ENCODE assay signal across 9 cellular contexts in genomic region chr12:76879710-76880025, GRCh38. TPM values are rescaled to one million over a fixed set of nuclear protein-coding genes. Genes with fewer than 3 reads are reported as not detected.
DNase-seq lines count a peak whose midpoint lies in the region; ATAC-seq, FAIRE-seq and TF ChIP-seq lines count a peak whose summit lies in the region.
"Had no signal": no experiment of that assay in that cellular context is flagged by ENCODE, and none has a peak within 500 bp of the region (broad histone marks: within the 10 kb centered on the region; RNA-seq: fewer than 3 reads in every experiment).

No MANE protein-coding gene starts in this region.

- H3K9me1 ChIP-seq in K562 (ENCODE audit: control insufficient read depth, insufficient read depth, low read length), result no peaks in the 10 kb centered on the region

- H3K79me2 ChIP-seq in K562 (ENCODE audit: control insufficient read depth, insufficient read depth, low read length), result no peaks in the 10 kb centered on the region

- H3K9ac ChIP-seq in K562 (ENCODE audit: insufficient read depth in 1 of 2, low read depth in 2 of 2, low read length in 2 of 2), result no peak overlapping the region; a peak in 1 of 4 replicates

- TF ChIP-seq CTCF in cardiac muscle cell (IDR thresholded peaks at IDR 0.05; ENCODE audit: low read depth, low read length) (no peak), K562 (IDR thresholded peaks at IDR 0.05 in 2 of 3, conservative IDR thresholded peaks at IDR 0.05 in 1 of 3; ENCODE audit: insufficient read depth in 2 of 3, low read depth in 1 of 3, low read length in 3 of 3) (no peak), right lobe of liver (IDR thresholded peaks at IDR 0.05) (no peak)

- TF ChIP-seq POLR2A in K562 (conservative IDR thresholded peaks at IDR 0.05) (no peak), right lobe of liver (IDR thresholded peaks at IDR 0.05) (no peak)

- H3K27me3 ChIP-seq in cardiac muscle cell (no peaks in the 10 kb centered on the region), K562 (ENCODE audit: control insufficient read depth in 2 of 2, insufficient read depth in 2 of 2, low read length in 2 of 2) (no peaks in the 10 kb centered on the region; a peak in 1 of 5 replicates), right lobe of liver (no peaks in the 10 kb centered on the region)

- 33% methylated on average over 6 of the region's 6 CpGs for WGBS in K562 (ENCODE audit: insufficient coverage, low coverage, missing lambda C conversion rate)
- WGBS in right lobe of liver (ENCODE audit: insufficient coverage, low coverage, low lambda C conversion rate, missing lambda C conversion rate), result 35% methylated on average over 4 of the region's 6 CpGs
- WGBS in urinary bladder, result 18% methylated on average over 6 of the region's 6 CpGs

- H3K4me3 ChIP-seq in cardiac muscle cell (peak overlapping the region; percentile 83), K562 (peak overlapping the region; percentile 58), right lobe of liver (peak overlapping the region; percentile 64 to 87 (median 67)), urinary bladder (ENCODE audit: low read depth, low read length) (no peak overlapping the region)

- H3K27ac ChIP-seq in cardiac muscle cell (peak overlapping the region; percentile 95), K562 (ENCODE audit: extremely low read depth, low read depth, low read length) (no peak overlapping the region), right lobe of liver (peak overlapping the region in 2 of 3 donors; percentile 81 to 87), urinary bladder (ENCODE audit: low read depth) (peak overlapping the region; percentile 94)

- in situ Hi-C loops in K562 (cut with MboI), result no loop called here

- BruUV-seq in K562 (replicated peaks; lab: Mats Ljungman, UMichigan), result no TSS peak

- no peak for TF ChIP-seq EP300 in K562 (IDR thresholded peaks at IDR 0.05; ENCODE audit: low read length)

- no peak for FAIRE-seq in K562 (lab: Jason Lieb, UNC)
- FAIRE-seq: islet of Langerhans had no signal

- H4K20me1 ChIP-seq in K562 (replicated peaks; ENCODE audit: control insufficient read depth, insufficient read depth, low read length), result no peaks in the 10 kb centered on the region

- POLR2A ChIA-PET in K562 (lab: Yijun Ruan, JAX), result interaction anchor here (1.0 kb wide), 1 partner anchor 13 kb away, joined by 5 read pairs; no protein-coding TSS in a partner anchor

- no peak for TF ChIP-seq RAD21 in K562 (CRISPR knock-in tag; conservative IDR thresholded peaks at IDR 0.05 in 1 of 2, IDR thresholded peaks at IDR 0.05 in 1 of 2)

- H3K4me1 ChIP-seq in cardiac muscle cell (ENCODE audit: low read depth) (peaks cover 43% of the 10 kb centered on the region), K562 (replicated peaks in 1 of 2; ENCODE audit: control insufficient read depth in 2 of 2, insufficient read depth in 2 of 2, low read length in 2 of 2) (peaks cover 0 to 16% of the 10 kb centered on the region in 2 experiments; a peak in 3 of 5 replicates), right lobe of liver (peaks cover 0 to 8% (median 0%) of the 10 kb centered on the region in 4 donors), urinary bladder (ENCODE audit: insufficient read depth) (no peaks in the 10 kb centered on the region)

- no peak for DNase-seq in cardiac muscle cell (ENCODE audit: low read depth in 1 of 2, low spot score in 1 of 2)
- no peak for DNase-seq in left cardiac atrium
- DNase-seq in K562 (ENCODE audit: extremely low read depth in 1 of 4, low spot score in 3 of 4), result no peak
- no peak for DNase-seq in right lobe of liver
- DNase-seq in mucosa of gallbladder (ENCODE audit: low spot score), result no peak

- H3K36me3 ChIP-seq in cardiac muscle cell, result no peaks in the 10 kb centered on the region
- no peaks in the 10 kb centered on the region for H3K36me3 ChIP-seq in K562 (ENCODE audit: control insufficient read depth, insufficient read depth, low read length)
- H3K36me3 ChIP-seq in right lobe of liver, result no peaks in the 10 kb centered on the region
- H3K36me3 ChIP-seq in urinary bladder (ENCODE audit: insufficient read depth), result no peaks in the 10 kb centered on the region

- ATAC-seq in left cardiac atrium (no peak), K562 (no peak), right lobe of liver (no peak), GM19455 (IDR thresholded peaks at IDR 0.05; ENCODE audit: unreplicated experiment) (no peak), GM21515 (IDR thresholded peaks at IDR 0.05; ENCODE audit: unreplicated experiment) (no peak)

- H2AFZ ChIP-seq in K562 (ENCODE audit: low read depth, low read length), result peak overlapping the region; percentile 73

- H3K9me3 ChIP-seq in cardiac muscle cell (ENCODE audit: low read depth) (no peaks in the 10 kb centered on the region), K562 (replicated peaks; ENCODE audit: control insufficient read depth, insufficient read depth, low read depth, low read length) (no peaks in the 10 kb centered on the region), right lobe of liver (no peaks in the 10 kb centered on the region)

- CTCF ChIA-PET in K562 (lab: Yijun Ruan, JAX; ENCODE audit: low intra/inter-chr PET ratio), result interaction anchor here (0.7 kb wide), 1 partner anchor 101 kb away, joined by 3 read pairs; no protein-coding TSS in a partner anchor

- peak overlapping the region; percentile 71 for H3K4me2 ChIP-seq in K562 (ENCODE audit: insufficient read depth, low read length)

- intact Hi-C loops in left cardiac atrium (cut with DNase I) (no loop called here), K562 (cut with micrococcal nuclease) (loop anchor here (5.0 kb wide), 1 partner anchor 133 kb away; no protein-coding TSS in a partner anchor), right lobe of liver (cut with DNase I) (no loop called here)

TF ChIP-seq in K562, 482 proteins besides CTCF, POLR2A, EP300 and RAD21 (continues in another document):
- no peak for TF ChIP-seq ILF3 (IDR thresholded peaks at IDR 0.05; ENCODE audit: borderline replicate concordance)
- TF ChIP-seq REST (CRISPR knock-in tag; IDR thresholded peaks at IDR 0.05; ENCODE audit: low read depth), result no peak
- TF ChIP-seq, protein P1, sequence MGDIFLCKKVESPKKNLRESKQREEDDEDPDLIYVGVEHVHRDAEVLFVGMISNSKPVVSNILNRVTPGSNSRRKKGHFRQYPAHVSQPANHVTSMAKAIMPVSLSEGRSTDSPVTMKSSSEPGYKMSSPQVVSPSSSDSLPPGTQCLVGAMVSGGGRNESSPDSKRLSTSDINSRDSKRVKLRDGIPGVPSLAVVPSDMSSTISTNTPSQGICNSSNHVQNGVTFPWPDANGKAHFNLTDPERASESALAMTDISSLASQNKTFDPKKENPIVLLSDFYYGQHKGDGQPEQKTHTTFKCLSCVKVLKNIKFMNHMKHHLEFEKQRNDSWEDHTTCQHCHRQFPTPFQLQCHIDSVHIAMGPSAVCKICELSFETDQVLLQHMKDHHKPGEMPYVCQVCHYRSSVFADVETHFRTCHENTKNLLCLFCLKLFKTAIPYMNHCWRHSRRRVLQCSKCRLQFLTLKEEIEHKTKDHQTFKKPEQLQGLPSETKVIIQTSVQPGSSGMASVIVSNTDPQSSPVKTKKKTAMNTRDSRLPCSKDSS (IDR thresholded peaks at IDR 0.05; ENCODE audit: low read depth, partially characterized antibody), result no peak
- no peak for TF ChIP-seq ZEB2 (IDR thresholded peaks at IDR 0.05)
- no peak for TF ChIP-seq RAD51 (IDR thresholded peaks at IDR 0.05; ENCODE audit: borderline replicate concordance, low read depth)

RNA-seq across cellular contexts. Expression of gene CSRP2, which starts 0.8 kb away (rescaled TPM):
- total RNA-seq in cardiac muscle cell, result 257 and 295 TPM in 2 replicates
- polyA plus RNA-seq in cardiac muscle cell, result 420 and 558 TPM in 2 replicates
- total RNA-seq in left cardiac atrium, result 10 to 100 TPM; 11.6 to 20.5 TPM
- 2.1 and 3.9 TPM in 2 replicates for total RNA-seq in K562 (2011; cell fraction: chromatin; rRNA removed; ENCODE audit: low replicate concordance)
- 1.5 and 1.6 TPM in 2 replicates for total RNA-seq in K562 (2011; cell fraction: nucleolus; rRNA removed)
- total RNA-seq in K562 (2011; cell fraction: nucleoplasm; rRNA removed), result 3.7 and 9.9 TPM in 2 replicates
- total RNA-seq in K562 (2014; rRNA removed), result 0.32 and 0.73 TPM in 2 replicates
- total RNA-seq in K562 (2014; rRNA removed; fragmentation: Illumina TruSeq; extraction: Trizol), result 1.9 and 2.4 TPM in 2 replicates
- 0.60 and 0.83 TPM in 2 replicates for total RNA-seq in K562 (2015; rRNA removed; fragmentation: Illumina TruSeq; extraction: Trizol)
- total RNA-seq in K562 (2021), result 1.6 and 2.3 TPM in 2 replicates
- polyA plus RNA-seq in K562 (2011; rRNA removed), result 4.6 and 5.9 TPM in 2 replicates
- polyA plus RNA-seq in K562 (2011; cell fraction: cytosol; rRNA removed), result 3.1 and 3.6 TPM in 2 replicates
- polyA plus RNA-seq in K562 (2011; cell fraction: nucleus; rRNA removed), result 1.6 and 3.5 TPM in 2 replicates
- 0.97 and 1.9 TPM in 2 replicates for polyA plus RNA-seq in K562 (2012)
- 1.1 and 1.9 TPM in 2 replicates for polyA plus RNA-seq in K562 (2014; fragmentation: Illumina TruSeq; extraction: Trizol)
- polyA plus RNA-seq in K562 (2014; fragmentation: Nextera tagmentation; extraction: Ambion mirVana), result 1 to 10 TPM; 4.1 to 6.2 TPM
- polyA plus RNA-seq in K562 (2014; rRNA removed), result 2.3 and 3.4 TPM in 2 replicates
- polyA minus RNA-seq in K562 (2011; rRNA and poly(A)+ RNA removed), result 2.2 and 4.0 TPM in 2 replicates
- 1.6 and 2.2 TPM in 2 replicates for polyA minus RNA-seq in K562 (2011; cell fraction: cytosol; rRNA and poly(A)+ RNA removed)
- 1.3 and 2.9 TPM in 2 replicates for polyA minus RNA-seq in K562 (2011; cell fraction: nucleus; rRNA and poly(A)+ RNA removed)
- total RNA-seq in right lobe of liver, result 10 to 100 TPM; 13.4 to 35.1 (median 22.4) TPM
- 93.4 TPM for total RNA-seq in urinary bladder
- 83.2 TPM for polyA plus RNA-seq in urinary bladder
- total RNA-seq in mucosa of gallbladder, result 53.7 TPM
